In the genomic region with DNA sequence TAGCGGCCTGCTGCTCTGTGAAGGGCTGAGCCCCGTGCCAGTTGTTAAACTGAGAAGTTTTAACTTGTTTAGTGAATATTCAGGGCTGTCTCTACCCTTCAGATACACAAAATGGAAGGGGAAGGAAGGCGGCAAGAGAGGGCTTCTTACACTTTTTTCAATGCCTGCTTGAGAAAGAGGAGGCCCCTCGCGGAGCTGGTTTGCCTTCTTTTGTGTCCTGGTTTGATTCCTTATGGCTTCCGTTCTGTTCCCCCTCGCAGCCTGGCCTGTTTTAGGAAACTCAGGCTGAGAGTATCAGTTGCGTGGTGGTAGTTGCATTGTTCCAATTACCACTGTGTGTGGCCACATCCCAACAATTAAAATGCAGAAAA, we compare ENCODE assay signal across 8 cellular contexts. TPM values are rescaled to one million over a fixed set of nuclear protein-coding genes. Genes with fewer than 3 reads are reported as not detected.
A peak's percentile ranks its signal among the peaks of the same experiment; 100 is the strongest.
DNase-seq lines count a peak whose midpoint lies in the region; ATAC-seq, FAIRE-seq and TF ChIP-seq lines count a peak whose summit lies in the region.

No MANE protein-coding gene starts in this region.

- H3K36me3 ChIP-seq in RWPE2 (ENCODE audit: low read depth) (peaks cover 40% of the 10 kb centered on the region), pancreas (peaks cover 0 to 28% (median 7%) of the 10 kb centered on the region in 3 donors)

- H3K27ac ChIP-seq in RWPE2 (ENCODE audit: poor library complexity, severe bottlenecking) (peak overlapping the region; percentile 43), pancreas (peak overlapping the region in 3 of 4 donors; percentile 98 to 99 (median 98))

- WGBS in pancreas, 2 donors: 5 to 6% methylated on average over 8 of the region's 8 CpGs

- no peak for DNase-seq in GM12865 (ENCODE audit: low read depth)
- no peak for DNase-seq in RWPE2 (ENCODE audit: low spot score)
- DNase-seq in fibroblast of gingiva (ENCODE audit: low read depth): peak; percentile 23
- no peak for DNase-seq in pancreas
- DNase-seq in activated gamma-delta T cell (lab: John Stamatoyannopoulos, UW): no peak
- DNase-seq in T1000 (lab: John Stamatoyannopoulos, UW): no peak
- DNase-seq in middle frontal gyrus (ENCODE audit: extremely low spot score, low spot score): no peak
- no peak for DNase-seq in NCI-H748 treated with DMSO at 0.1 percent for 48 hours (lab: John Stamatoyannopoulos, UW)

- no peak for TF ChIP-seq CTCF in GM12865 (IDR thresholded peaks at IDR 0.05; ENCODE audit: insufficient read depth, low read depth, low read length, missing control alignments)
- no peak for TF ChIP-seq CTCF in RWPE2 (IDR thresholded peaks at IDR 0.05; ENCODE audit: poor library complexity, severe bottlenecking)
- no peak for TF ChIP-seq CTCF in pancreas (IDR thresholded peaks at IDR 0.05)

- intact Hi-C loops in pancreas (cut with DNase I): no loop called here

- H3K9me3 ChIP-seq in RWPE2 (ENCODE audit: severe bottlenecking) (no peaks in the 10 kb centered on the region), pancreas (no peaks in the 10 kb centered on the region)

- 0 out of 3 replicates have a peak, but pooled peaks have one; percentile 2 for ATAC-seq in RWPE2 (ENCODE audit: low read depth)
- peak in 1 of 4 donors; percentile 0 for ATAC-seq in pancreas

- no peak for FAIRE-seq in pancreas (lab: Jason Lieb, UNC)

- H3K27me3 ChIP-seq in RWPE2 (ENCODE audit: insufficient read depth, poor library complexity, severe bottlenecking) (no peaks in the 10 kb centered on the region), pancreas (no peaks in the 10 kb centered on the region)

- H3K4me1 ChIP-seq in RWPE2 (ENCODE audit: insufficient read depth, poor library complexity, severe bottlenecking) (no peaks in the 10 kb centered on the region), pancreas (peaks cover 0 to 17% (median 5%) of the 10 kb centered on the region in 3 donors)

- peak overlapping the region; percentile 90 for H3K4me3 ChIP-seq in GM12865 (ENCODE audit: low read depth, low read length)
- H3K4me3 ChIP-seq in RWPE2 (ENCODE audit: severe bottlenecking): peak overlapping the region; percentile 52
- peak overlapping the region; percentile 61 to 95 (median 90) for H3K4me3 ChIP-seq in pancreas

RNA-seq across cellular contexts. Expression of a gene that starts 1.0 kb away (rescaled TPM):
- 10 to 100 TPM; 14.7 to 18.9 (median 16.9) TPM for total RNA-seq in pancreas
- 10 to 100 TPM; 13.0 to 13.5 TPM for polyA plus RNA-seq in pancreas

RNA-seq across cellular contexts. Expression of a gene that starts 7.5 kb away (rescaled TPM):
- under 1 TPM in 3 of 6 donors, not detected in 3; 0.09 to 0.19 (median 0.17) TPM for total RNA-seq in pancreas
- under 1 TPM in 1 of 2 donors, not detected in 1; 0.09 TPM for polyA plus RNA-seq in pancreas

RNA-seq across cellular contexts. Expression of a gene that starts 13.4 kb away (rescaled TPM):
- 10 to 100 TPM; 17.9 to 38.3 (median 25.3) TPM for total RNA-seq in pancreas
- 10 to 100 TPM; 14.3 to 24.8 TPM for polyA plus RNA-seq in pancreas
